In the genomic region with DNA sequence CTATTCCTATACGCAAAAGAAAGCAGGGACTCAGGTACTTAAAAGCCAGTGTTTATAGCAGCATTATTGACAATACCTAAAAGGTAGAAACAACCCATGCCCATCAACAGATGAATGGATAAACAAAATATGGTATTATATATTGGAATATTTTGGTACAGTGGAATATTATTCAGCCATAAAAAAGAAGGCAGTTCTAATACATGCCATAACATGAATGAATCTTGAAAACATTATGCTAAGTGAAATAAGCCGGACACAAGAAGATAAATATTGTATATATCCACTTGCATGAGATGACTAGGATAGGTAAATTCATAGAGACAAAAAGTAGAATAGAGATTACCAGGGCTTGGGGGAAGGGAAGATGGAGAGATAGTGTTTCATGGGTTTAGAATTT, we compare ENCODE assay signal across 1 cellular context.
TF ChIP-seq lines count a peak whose summit lies in the region.

No MANE protein-coding gene starts in this region.

TF ChIP-seq in HepG2, 621 proteins besides CTCF, POLR2A, EP300 and RAD21:
- TF ChIP-seq KAT7 (CRISPR knock-in tag; IDR thresholded peaks at IDR 0.05; ENCODE audit: borderline replicate concordance): no peak
- peak; percentile 50 for TF ChIP-seq AGO2 (optimal IDR thresholded peaks at IDR 0.05; ENCODE audit: low read depth, low read length)
- TF ChIP-seq ZNF362 (CRISPR knock-in tag; IDR thresholded peaks at IDR 0.05; ENCODE audit: borderline replicate concordance): no peak
- TF ChIP-seq RXRA (CRISPR knock-in tag; IDR thresholded peaks at IDR 0.05): no peak
